ENCODE assay signal across 2 cellular contexts in genomic region chr2:151609705-151610104, GRCh38.
TF ChIP-seq lines count a peak whose summit lies in the region.

No MANE protein-coding gene starts in this region.

TF ChIP-seq in liver, 16 proteins besides CTCF, POLR2A, EP300 and RAD21 (continued from another document):
- TF ChIP-seq REST (IDR thresholded peaks at IDR 0.05) (no peak), HNF4G (IDR thresholded peaks at IDR 0.05) (peak; percentile 61), RXRA (IDR thresholded peaks at IDR 0.05) (peak in 1 of 2 donors; percentile 32), HNF4A (conservative IDR thresholded peaks at IDR 0.05) (peak; percentile 55 to 76)

TF ChIP-seq in HepG2, 621 proteins besides CTCF, POLR2A, EP300 and RAD21 (continued from another document):
- TF ChIP-seq MNT (IDR thresholded peaks at IDR 0.05) (no peak), MAF1 (CRISPR knock-in tag; IDR thresholded peaks at IDR 0.05; ENCODE audit: borderline replicate concordance) (no peak), HIVEP1 (CRISPR knock-in tag; IDR thresholded peaks at IDR 0.05) (no peak), KLF15 (CRISPR knock-in tag; IDR thresholded peaks at IDR 0.05; ENCODE audit: borderline replicate concordance) (no peak), U2AF1 (optimal IDR thresholded peaks at IDR 0.05; ENCODE audit: low read depth, low read length) (no peak), IRX3 (CRISPR knock-in tag; IDR thresholded peaks at IDR 0.05; ENCODE audit: borderline replicate concordance, low read depth) (no peak), ZBTB33 (CRISPR knock-in tag; IDR thresholded peaks at IDR 0.05) (no peak)
